13 cellular contexts compared by ENCODE assay signal in the genomic region with DNA sequence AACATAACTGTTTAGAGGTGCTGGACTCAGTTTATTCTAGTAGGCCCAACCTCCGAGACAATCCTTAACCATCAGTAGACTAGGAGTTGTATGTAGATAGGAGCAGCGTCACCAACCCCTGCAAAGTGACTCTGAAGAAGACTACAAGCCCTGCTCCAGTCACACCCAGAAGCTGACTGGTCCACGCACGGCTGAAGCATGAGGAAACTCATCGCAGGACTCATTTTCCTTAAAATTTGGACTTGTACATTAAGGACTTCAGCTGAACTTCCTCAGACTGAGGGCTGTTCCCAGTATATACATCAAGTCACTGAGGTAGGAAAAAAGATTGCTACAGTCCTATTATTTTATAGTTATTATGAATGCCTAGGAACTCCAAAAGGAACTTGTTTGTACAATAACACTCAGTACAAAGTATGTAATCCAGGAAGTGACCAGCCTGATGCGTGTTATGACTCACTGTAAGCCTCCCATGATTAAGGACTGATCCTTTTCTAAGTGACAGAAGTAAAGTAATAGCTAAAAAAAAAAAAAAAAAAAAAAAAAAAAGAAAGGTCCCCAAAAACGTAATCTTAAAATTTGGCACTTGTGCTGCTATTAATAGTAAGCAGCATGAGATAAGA. TPM values are rescaled to one million over a fixed set of nuclear protein-coding genes. Genes with fewer than 3 reads are reported as not detected.
DNase-seq lines count a peak whose midpoint lies in the region; ATAC-seq and TF ChIP-seq lines count a peak whose summit lies in the region.
"Had no signal": no experiment of that assay in that cellular context is flagged by ENCODE, and none has a peak within 500 bp of the region (broad histone marks: within the 10 kb centered on the region; RNA-seq: fewer than 3 reads in every experiment).

No MANE protein-coding gene starts in this region.

- no peaks in the 10 kb centered on the region for H3K9me2 ChIP-seq in HCT116 (ENCODE audit: insufficient read depth)

- POLR2A ChIA-PET in HCT116 (lab: Charles Lee), result no interaction called here

- H3K36me3 ChIP-seq in HCT116 (ENCODE audit: control insufficient read depth in 1 of 2, insufficient read depth in 2 of 2, low read length in 2 of 2) (no peaks in the 10 kb centered on the region), SJSA1 (no peaks in the 10 kb centered on the region), adrenal gland (replicated peaks in 1 of 2) (no peaks in the 10 kb centered on the region)
- H3K36me3 ChIP-seq: BLaER1 treated with 17β-estradiol and CSF1 and Interleukin-3, amounts not matched to agents 10 nM and 100 nM had no signal

- peaks cover 0 to 4% of the 10 kb centered on the region in 2 experiments; a peak in 1 of 4 replicates for H3K4me1 ChIP-seq in HCT116 (ENCODE audit: control insufficient read depth in 1 of 2, insufficient read depth in 2 of 2, low read length in 2 of 2)
- peaks cover 14% of the 10 kb centered on the region for H3K4me1 ChIP-seq in SJSA1 (replicated peaks)
- no peaks in the 10 kb centered on the region for H3K4me1 ChIP-seq in adrenal gland (replicated peaks in 1 of 2)

- H3K9me3 ChIP-seq in HCT116 (ENCODE audit: control insufficient read depth in 1 of 2, insufficient read depth in 1 of 2, low read depth in 1 of 2, low read length in 2 of 2) (no peaks in the 10 kb centered on the region), SJSA1 (replicated peaks) (no peaks in the 10 kb centered on the region), adrenal gland (replicated peaks in 1 of 3) (no peaks in the 10 kb centered on the region)
- H3K9me3 ChIP-seq: BLaER1 treated with 17β-estradiol and CSF1 and Interleukin-3, amounts not matched to agents 10 nM and 100 nM had no signal

- TF ChIP-seq CTCF in HCT116 (IDR thresholded peaks at IDR 0.05 in 2 of 3, conservative IDR thresholded peaks at IDR 0.05 in 1 of 3; ENCODE audit: borderline replicate concordance in 1 of 3, insufficient read depth in 1 of 3, low read depth in 2 of 3, low read length in 2 of 3) (no peak), adrenal gland (IDR thresholded peaks at IDR 0.05) (no peak)

- H3K4me3 ChIP-seq in HCT116 (replicated peaks in 1 of 2; ENCODE audit: low read depth in 1 of 2, low read length in 2 of 2) (no peak overlapping the region), SJSA1 (no peak overlapping the region), adrenal gland (no peak overlapping the region)
- H3K4me3 ChIP-seq: BLaER1 treated with 17β-estradiol and CSF1 and Interleukin-3, amounts not matched to agents 10 nM and 100 nM had no signal

- RAD21 ChIA-PET in HCT116 (lab: Charles Lee; ENCODE audit: low non-redundant PET in 1 of 2, low total read pairs in 2 of 2, uncharacterized antibody in 2 of 2, unreplicated experiment in 2 of 2), result no interaction called here

- intact Hi-C loops in HCT116 (cut with micrococcal nuclease), result no loop called here
- intact Hi-C loops in adrenal gland (cut with DNase I), result no loop called here

- 72 to 78% (median 75%) methylated on average over 7 of the region's 7 CpGs for WGBS in adrenal gland, 4 donors

- H3K27ac ChIP-seq in HCT116 (ENCODE audit: low read depth, low read length) (no peak overlapping the region), SJSA1 (peak overlapping the region; percentile 53), adrenal gland (no peak overlapping the region)

- TF ChIP-seq POLR2A in HCT116 (IDR thresholded peaks at IDR 0.05; ENCODE audit: borderline replicate concordance, extremely low read depth, insufficient read depth, insufficient read length), result no peak
- no peak for TF ChIP-seq POLR2A in adrenal gland (IDR thresholded peaks at IDR 0.05)

- no peaks in the 10 kb centered on the region for H4K20me1 ChIP-seq in HCT116 (ENCODE audit: insufficient read depth)
- H4K20me1 ChIP-seq: BLaER1 treated with 17β-estradiol and CSF1 and Interleukin-3, amounts not matched to agents 10 nM and 100 nM had no signal

- H2AFZ ChIP-seq in HCT116 (ENCODE audit: low read depth, low read length, poor library complexity, severe bottlenecking), result no peak overlapping the region

- H3K27me3 ChIP-seq in HCT116 (ENCODE audit: insufficient read depth, low read length), result no peaks in the 10 kb centered on the region
- H3K27me3 ChIP-seq in SJSA1 (replicated peaks), result no peaks in the 10 kb centered on the region
- H3K27me3 ChIP-seq in adrenal gland, result no peaks in the 10 kb centered on the region
- H3K27me3 ChIP-seq: BLaER1 treated with 17β-estradiol and CSF1 and Interleukin-3, amounts not matched to agents 10 nM and 100 nM had no signal

- no peaks in the 10 kb centered on the region for H3K79me2 ChIP-seq in HCT116 (ENCODE audit: insufficient read depth, low read length)

- TF ChIP-seq RAD21 in HCT116 (IDR thresholded peaks at IDR 0.05; ENCODE audit: low read depth), result no peak

- H3K9ac ChIP-seq in HCT116 (ENCODE audit: low read length), result no peak overlapping the region
- H3K9ac ChIP-seq: BLaER1 treated with 17β-estradiol and CSF1 and Interleukin-3, amounts not matched to agents 10 nM and 100 nM had no signal

- BruUV-seq in HCT116 (replicated peaks; lab: Mats Ljungman, UMichigan), result no TSS peak

- ATAC-seq in HCT116 (no peak), GM19023 (IDR thresholded peaks at IDR 0.05; ENCODE audit: unreplicated experiment) (no peak), GM21360 (IDR thresholded peaks at IDR 0.05; ENCODE audit: unreplicated experiment) (no peak)

- CTCF ChIA-PET in HCT116 (lab: Charles Lee), result interaction anchor here (0.8 kb wide), 1 partner anchor 556 kb away, joined by 3 read pairs; no protein-coding TSS in a partner anchor

- no peak overlapping the region for H3K4me2 ChIP-seq in HCT116 (ENCODE audit: low read length)

- DNase-seq in AG08396 (ENCODE audit: low spot score) (peak; percentile 8), HCT116 (ENCODE audit: low read depth, low spot score) (peak; percentile 13), SJSA1 (ENCODE audit: low read depth in 1 of 2, low spot score in 2 of 2) (peak in 1 of 2 experiments; percentile 52), glomerular visceral epithelial cell (ENCODE audit: extremely low spot score) (peak; percentile 78), adrenal gland (no peak), hypothalamus (lab: John Stamatoyannopoulos, UW) (no peak)
- DNase-seq: hippocampal formation, Karpas-422 had no signal

TF ChIP-seq in HCT116, 20 proteins besides CTCF, POLR2A, EP300 and RAD21:
- TF ChIP-seq, protein P1, sequence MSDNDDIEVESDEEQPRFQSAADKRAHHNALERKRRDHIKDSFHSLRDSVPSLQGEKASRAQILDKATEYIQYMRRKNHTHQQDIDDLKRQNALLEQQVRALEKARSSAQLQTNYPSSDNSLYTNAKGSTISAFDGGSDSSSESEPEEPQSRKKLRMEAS (IDR thresholded peaks at IDR 0.05), result no peak
- no peak for TF ChIP-seq ZNF274 (IDR thresholded peaks at IDR 0.05; ENCODE audit: low read depth, low read length)
- TF ChIP-seq ELF1 (IDR thresholded peaks at IDR 0.05; ENCODE audit: borderline replicate concordance, low read depth), result 0 out of 2 replicates have a peak, but pooled peaks have one; percentile 21
- TF ChIP-seq ATF3 (IDR thresholded peaks at IDR 0.05), result no peak
- TF ChIP-seq EZH2phosphoT487 (IDR thresholded peaks at IDR 0.05; ENCODE audit: borderline replicate concordance), result no peak
- TF ChIP-seq, protein P2, sequence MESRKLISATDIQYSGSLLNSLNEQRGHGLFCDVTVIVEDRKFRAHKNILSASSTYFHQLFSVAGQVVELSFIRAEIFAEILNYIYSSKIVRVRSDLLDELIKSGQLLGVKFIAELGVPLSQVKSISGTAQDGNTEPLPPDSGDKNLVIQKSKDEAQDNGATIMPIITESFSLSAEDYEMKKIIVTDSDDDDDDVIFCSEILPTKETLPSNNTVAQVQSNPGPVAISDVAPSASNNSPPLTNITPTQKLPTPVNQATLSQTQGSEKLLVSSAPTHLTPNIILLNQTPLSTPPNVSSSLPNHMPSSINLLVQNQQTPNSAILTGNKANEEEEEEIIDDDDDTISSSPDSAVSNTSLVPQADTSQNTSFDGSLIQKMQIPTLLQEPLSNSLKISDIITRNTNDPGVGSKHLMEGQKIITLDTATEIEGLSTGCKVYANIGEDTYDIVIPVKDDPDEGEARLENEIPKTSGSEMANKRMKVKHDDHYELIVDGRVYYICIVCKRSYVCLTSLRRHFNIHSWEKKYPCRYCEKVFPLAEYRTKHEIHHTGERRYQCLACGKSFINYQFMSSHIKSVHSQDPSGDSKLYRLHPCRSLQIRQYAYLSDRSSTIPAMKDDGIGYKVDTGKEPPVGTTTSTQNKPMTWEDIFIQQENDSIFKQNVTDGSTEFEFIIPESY (IDR thresholded peaks at IDR 0.05; ENCODE audit: extremely low read depth, insufficient replicate concordance, low read length), result no peak
- no peak for TF ChIP-seq ZFX (IDR thresholded peaks at IDR 0.05)
- peak; percentile 13; the same call in 1 of the 2 replicates for TF ChIP-seq FOSL1 (IDR thresholded peaks at IDR 0.05; ENCODE audit: low read depth)
- no peak for TF ChIP-seq SRF (IDR thresholded peaks at IDR 0.05; ENCODE audit: low read depth)

RNA-seq across cellular contexts. Expression of gene UGT2B7, which starts 41.6 kb away (rescaled TPM):
- total RNA-seq in HCT116 (2021; ENCODE audit: unreplicated experiment), result not detected
- not detected in 2 replicates for polyA plus RNA-seq in HCT116 (2012)
- not detected in 2 replicates for total RNA-seq in SJSA1 (2014; rRNA removed; shearing (Covaris generic))
- total RNA-seq in adrenal gland, result under 1 TPM in 1 of 8 donors, not detected in 7; 0.23 TPM
- polyA plus RNA-seq in adrenal gland, result under 1 TPM in 1 of 3 donors, not detected in 2; 0.07 TPM
- total RNA-seq: skeletal muscle tissue, temporal lobe had no signal

Comparison
In these comparisons a context has a peak if more than half of its experiments do, and no peak if none do; other contexts are left out.
1. DNase-seq: peak in AG08396 (single experiment), HCT116 (single experiment) and glomerular visceral epithelial cell (single experiment); none in adrenal gland (0 of 7) and hypothalamus (0 of 51).